8 cellular contexts compared by ENCODE assay signal in genomic region chr2:41736105-41736567, GRCh38.
A peak's percentile ranks its signal among the peaks of the same experiment; 100 is the strongest.
DNase-seq lines count a peak whose midpoint lies in the region; ATAC-seq and TF ChIP-seq lines count a peak whose summit lies in the region.

No MANE protein-coding gene starts in this region.

- DNase-seq in GDM1 (lab: John Stamatoyannopoulos, UW), result peak; percentile 21
- DNase-seq in epithelial cell of esophagus (ENCODE audit: low read depth), result peak; percentile 32
- DNase-seq in NCI-H1436 (lab: John Stamatoyannopoulos, UW), result no peak
- DNase-seq in dorsolateral prefrontal cortex, result no peak
- no peak for DNase-seq in SK-N-DZ (ENCODE audit: low spot score)
- no peak for DNase-seq in activated CD4-positive, CD25-positive, alpha-beta regulatory T cell (lab: John Stamatoyannopoulos, UW)

- no peak overlapping the region for H3K4me3 ChIP-seq in epithelial cell of esophagus (ENCODE audit: low read length)
- no peak overlapping the region for H3K4me3 ChIP-seq in dorsolateral prefrontal cortex

- intact Hi-C loops in dorsolateral prefrontal cortex (cut with DNase I), result no loop called here

- no peaks in the 10 kb centered on the region for H3K27me3 ChIP-seq in dorsolateral prefrontal cortex

- no peak overlapping the region for H3K27ac ChIP-seq in dorsolateral prefrontal cortex

- ATAC-seq in GM21528 (IDR thresholded peaks at IDR 0.05; ENCODE audit: low FRiP score, unreplicated experiment), result peak; percentile 96
- peak; percentile 96 for ATAC-seq in HG03575 (IDR thresholded peaks at IDR 0.05; ENCODE audit: extremely low read depth, insufficient number of reproducible peaks, low FRiP score, unreplicated experiment)

- no peak for TF ChIP-seq CTCF in epithelial cell of esophagus (IDR thresholded peaks at IDR 0.05; ENCODE audit: insufficient read depth, low read depth, low read length, missing control alignments)
- no peak for TF ChIP-seq CTCF in dorsolateral prefrontal cortex (IDR thresholded peaks at IDR 0.05 in 54 of 56, conservative IDR thresholded peaks at IDR 0.05 in 2 of 56; ENCODE audit: low read depth in 1 of 56, partially characterized antibody in 56 of 56)

Comparison
In these comparisons a context has a peak if more than half of its experiments do, and no peak if none do; other contexts are left out.
1. DNase-seq: peak in GDM1 (single experiment) and epithelial cell of esophagus (single experiment); none in NCI-H1436 (single experiment), dorsolateral prefrontal cortex (0 of 10), SK-N-DZ (single experiment) and activated CD4-positive, CD25-positive, alpha-beta regulatory T cell (0 of 4).